ENCODE assay signal across 8 cellular contexts in genomic region chr3:46538803-46539442, GRCh38. TPM values are rescaled to one million over a fixed set of nuclear protein-coding genes. Genes with fewer than 3 reads are reported as not detected.
DNase-seq lines count a peak whose midpoint lies in the region; ATAC-seq and TF ChIP-seq lines count a peak whose summit lies in the region.

No MANE protein-coding gene starts in this region.

- H3K36me3 ChIP-seq in A673 (ENCODE audit: insufficient read depth, low read length, poor library complexity, severe bottlenecking) (no peaks in the 10 kb centered on the region), mesenchymal stem cell (ENCODE audit: control insufficient read depth in 1 of 2, insufficient read depth in 2 of 2, low read depth in 1 of 2, low read length in 2 of 2) (peaks cover 0 to 5% of the 10 kb centered on the region in 2 experiments)

- intact Hi-C loops in A673 (cut with micrococcal nuclease; ENCODE audit: unreplicated experiment), result no loop called here

- no peaks in the 10 kb centered on the region for H3K9me3 ChIP-seq in A673 (ENCODE audit: low read depth, low read length, poor library complexity, severe bottlenecking)
- no peaks in the 10 kb centered on the region for H3K9me3 ChIP-seq in mesenchymal stem cell (ENCODE audit: control insufficient read depth, low read length)

- peak overlapping the region; percentile 13 for H3K9ac ChIP-seq in mesenchymal stem cell (ENCODE audit: low read length)

- DNase-seq in A673 (ENCODE audit: low spot score), result peak; percentile 44
- DNase-seq in T-helper 2 cell, result peak; percentile 38 to 95 (median 71)
- peak; percentile 53 for DNase-seq in amniotic epithelial cell (ENCODE audit: low read depth)
- DNase-seq in mesenchymal stem cell, result peak; percentile 53
- peak; percentile 73 for DNase-seq in stimulated activated naive CD8-positive, alpha-beta T cell treated with anti-CD3 and anti-CD28 coated beads, Interleukin-15, Interleukin-2, amounts not matched to agents 100 U/mL and 50 U/mL, for 24 hours
- no peak for DNase-seq in G401 (ENCODE audit: low spot score)

- ATAC-seq in GM19043 (IDR thresholded peaks at IDR 0.05; ENCODE audit: low read depth, unreplicated experiment) (peak; percentile 66), HG03342 (IDR thresholded peaks at IDR 0.05; ENCODE audit: unreplicated experiment) (peak; percentile 80)
- ATAC-seq in stimulated activated naive CD8-positive, alpha-beta T cell treated with anti-CD3 and anti-CD28 coated beads, Interleukin-15, Interleukin-2, amounts not matched to agents 100 U/mL and 50 U/mL, for 24 hours, result peak; percentile 87

- H2AFZ ChIP-seq in mesenchymal stem cell (ENCODE audit: low read depth, low read length), result peak overlapping the region; percentile 8

- H3K14ac ChIP-seq in mesenchymal stem cell (ENCODE audit: low read length in 2 of 2), result no peak overlapping the region

- CTCF ChIA-PET in A673 (lab: Charles Lee), result no interaction called here

- no peak overlapping the region for H4K91ac ChIP-seq in mesenchymal stem cell (ENCODE audit: low read length)

- H3K4me1 ChIP-seq in A673 (ENCODE audit: insufficient read depth, low read length, poor library complexity, severe bottlenecking) (no peaks in the 10 kb centered on the region), mesenchymal stem cell (ENCODE audit: control insufficient read depth, insufficient read depth, low read depth, low read length) (peaks cover 16% of the 10 kb centered on the region)

- H4K8ac ChIP-seq in mesenchymal stem cell (ENCODE audit: low read length), result peak overlapping the region; percentile 84

- 4% methylated on average over 13 of the region's 14 CpGs for WGBS in mesenchymal stem cell

- no peak overlapping the region for H3K27ac ChIP-seq in A673 (ENCODE audit: low read depth, low read length, poor library complexity, severe bottlenecking)
- H3K27ac ChIP-seq in mesenchymal stem cell (ENCODE audit: low read length, poor library complexity, severe bottlenecking), result no peak overlapping the region

- peak overlapping the region; percentile 53 for H3K4me2 ChIP-seq in mesenchymal stem cell (ENCODE audit: low read length, poor library complexity, severe bottlenecking)

- H2BK15ac ChIP-seq in mesenchymal stem cell (ENCODE audit: low read depth, poor library complexity, severe bottlenecking), result no peak overlapping the region

- H3K23ac ChIP-seq in mesenchymal stem cell (ENCODE audit: low read length in 2 of 2), result no peak overlapping the region

- H2AK5ac ChIP-seq in mesenchymal stem cell (ENCODE audit: low read length, severe bottlenecking), result no peak overlapping the region

- peak overlapping the region in 1 of 2 experiments; percentile 19 for H3K18ac ChIP-seq in mesenchymal stem cell (ENCODE audit: low read depth in 1 of 2, low read length in 2 of 2)

- POLR2A ChIA-PET in A673 (lab: Charles Lee; ENCODE audit: low non-redundant PET), result no interaction called here

- no peak for TF ChIP-seq CTCF in A673 (conservative IDR thresholded peaks at IDR 0.05; ENCODE audit: low read depth, low read length)

- no TSS peak for BruUV-seq in A673 (replicated peaks; lab: Mats Ljungman, UMichigan)

- peak overlapping the region in 1 of 2 experiments; percentile 61 for H2BK12ac ChIP-seq in mesenchymal stem cell (ENCODE audit: low read length in 2 of 2)

- no peaks in the 10 kb centered on the region for H3K27me3 ChIP-seq in A673 (replicated peaks; ENCODE audit: insufficient read depth, low read depth, low read length, poor library complexity)
- no peaks in the 10 kb centered on the region for H3K27me3 ChIP-seq in mesenchymal stem cell (ENCODE audit: control insufficient read depth in 1 of 2, insufficient read depth in 1 of 2, low read length in 2 of 2)

- no peak overlapping the region for H2BK5ac ChIP-seq in mesenchymal stem cell (ENCODE audit: low read depth, low read length, poor library complexity, severe bottlenecking)

- no peak overlapping the region for H2BK120ac ChIP-seq in mesenchymal stem cell (ENCODE audit: low read depth, low read length)

- in situ Hi-C loops in G401 (cut with HindIII; ENCODE audit: low sequenced_read_pairs), result no loop called here

- no peak overlapping the region for H3K4me3 ChIP-seq in A673 (ENCODE audit: low read depth, low read length, poor library complexity, severe bottlenecking)
- no peak overlapping the region for H3K4me3 ChIP-seq in mesenchymal stem cell (ENCODE audit: insufficient read depth in 1 of 2, low read depth in 1 of 2, low read length in 2 of 2)

- H3K79me1 ChIP-seq in mesenchymal stem cell (replicated peaks; ENCODE audit: low read length, poor library complexity, severe bottlenecking), result no peaks in the 10 kb centered on the region

- no peak overlapping the region for H3K4ac ChIP-seq in mesenchymal stem cell (ENCODE audit: low read depth in 1 of 2, low read length in 2 of 2)

RNA-seq across cellular contexts. Expression of gene LRRC2, which starts 27.2 kb away (rescaled TPM):
- 0.24 and 0.28 TPM in 2 replicates for total RNA-seq in A673 (2021)
- 0.43 TPM for polyA plus RNA-seq in mesenchymal stem cell (2013, experiment 1 of 2)
- polyA plus RNA-seq in mesenchymal stem cell (2013, experiment 2 of 2), result 0.47 TPM
- not detected in 2 replicates for total RNA-seq in G401 (2014; rRNA removed; shearing (Covaris generic))

RNA-seq across cellular contexts. Expression of gene RTP3, which starts 41.1 kb away (rescaled TPM):
- total RNA-seq in A673 (2021), result not detected in 2 replicates
- not detected for polyA plus RNA-seq in mesenchymal stem cell (2013, experiment 1 of 2)
- not detected for polyA plus RNA-seq in mesenchymal stem cell (2013, experiment 2 of 2)
- total RNA-seq in G401 (2014; rRNA removed; shearing (Covaris generic)), result not detected in 2 replicates
